15 cellular contexts compared by ENCODE assay signal in the genomic region with DNA sequence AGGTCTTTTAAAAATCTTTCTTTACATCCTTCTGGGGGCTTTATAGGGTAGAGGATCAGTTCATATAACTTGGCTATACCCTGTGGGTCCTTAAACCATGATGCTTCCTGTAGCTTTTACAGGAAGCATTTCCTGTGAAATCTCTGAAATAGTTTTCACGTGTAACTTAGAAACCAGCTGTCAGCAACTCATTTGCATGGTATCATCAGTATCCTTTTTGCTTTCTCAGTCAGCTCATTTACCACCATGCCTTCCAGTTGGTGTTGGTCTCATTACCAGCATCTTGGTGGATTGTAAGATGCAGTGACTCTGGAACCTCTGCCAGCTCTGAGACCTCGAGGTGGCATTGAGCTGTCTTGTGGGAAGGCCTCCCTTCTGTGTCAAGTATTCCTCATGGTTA.
DNase-seq lines count a peak whose midpoint lies in the region; ATAC-seq, FAIRE-seq and TF ChIP-seq lines count a peak whose summit lies in the region.
"Had no signal": no experiment of that assay in that cellular context is flagged by ENCODE, and none has a peak within 500 bp of the region (broad histone marks: within the 10 kb centered on the region; RNA-seq: fewer than 3 reads in every experiment).

No MANE protein-coding gene starts in this region.

- peak; percentile 4 for DNase-seq in GM18507 (ENCODE audit: extremely low spot score, insufficient read length, low read depth)
- DNase-seq in body of pancreas: no peak
- no peak for DNase-seq in urothelium cell line (ENCODE audit: low spot score)
- no peak for DNase-seq in NCI-H345 (lab: John Stamatoyannopoulos, UW)
- DNase-seq in activated T-cell treated with anti-CD3 and anti-CD28 coated beads, Interleukin-2, amount 50 U/mL, for 1 hour: no peak
- DNase-seq: activated CD4-positive, alpha-beta memory T cell treated with anti-CD3 and anti-CD28 coated beads for 36 hours; activated naive CD4-positive, alpha-beta T cell treated with anti-CD3 and anti-CD28 coated beads for 36 hours; activated T-cell treated with anti-CD3 and anti-CD28 coated beads, Interleukin-2, amount 50 U/mL, for 24 hours; GM23248; NCI-H1930; nephron progenitor cell had no signal

- 34 to 45% methylated on average over 2 of the region's 2 CpGs for WGBS in body of pancreas, 2 donors

- H3K27ac ChIP-seq in body of pancreas: peak overlapping the region in 3 of 4 donors; percentile 77 to 85 (median 81)
- H3K27ac ChIP-seq: GM23248, HL-60 had no signal

- H3K9me3 ChIP-seq in body of pancreas: no peaks in the 10 kb centered on the region

- ATAC-seq in HG02981 (IDR thresholded peaks at IDR 0.05; ENCODE audit: unreplicated experiment): peak; percentile 65
- ATAC-seq in body of pancreas: no peak
- ATAC-seq in GM21360 (IDR thresholded peaks at IDR 0.05; ENCODE audit: unreplicated experiment): no peak

- no peaks in the 10 kb centered on the region for H3K27me3 ChIP-seq in body of pancreas

- peaks cover 50% of the 10 kb centered on the region for H3K4me1 ChIP-seq in body of pancreas

- no peak for TF ChIP-seq POLR2A in body of pancreas (IDR thresholded peaks at IDR 0.05)

- FAIRE-seq in GM18507 (lab: Jason Lieb, UNC): peak; percentile 73
- peak; percentile 13 for FAIRE-seq in urothelium cell line (lab: Jason Lieb, UNC)
- FAIRE-seq: endometrium had no signal

- no peaks in the 10 kb centered on the region for H3K36me3 ChIP-seq in body of pancreas (replicated peaks in 1 of 2; ENCODE audit: insufficient read depth in 1 of 2, low read depth in 2 of 2)

- intact Hi-C loops in body of pancreas (cut with DNase I): no loop called here

- no peak for TF ChIP-seq CTCF in body of pancreas (IDR thresholded peaks at IDR 0.05)

- no peak overlapping the region for H3K4me3 ChIP-seq in body of pancreas
- H3K4me3 ChIP-seq: GM23248 had no signal
